12 cellular contexts compared by ENCODE assay signal in genomic region chr9:86368871-86369521, GRCh38. TPM values are rescaled to one million over a fixed set of nuclear protein-coding genes. Genes with fewer than 3 reads are reported as not detected.
DNase-seq lines count a peak whose midpoint lies in the region; ATAC-seq, FAIRE-seq and TF ChIP-seq lines count a peak whose summit lies in the region.
"Had no signal": no experiment of that assay in that cellular context is flagged by ENCODE, and none has a peak within 500 bp of the region (broad histone marks: within the 10 kb centered on the region; RNA-seq: fewer than 3 reads in every experiment).

No MANE protein-coding gene starts in this region.

- no peak overlapping the region for H3K18ac ChIP-seq in IMR-90 (ENCODE audit: low read depth, low read length)

- POLR2A ChIA-PET in IMR-90 (lab: Charles Lee; ENCODE audit: unreplicated experiment) = no interaction called here
- POLR2A ChIA-PET in K562 (lab: Yijun Ruan, JAX) = interaction anchor here (1.6 kb wide), 1 partner anchor 9 kb away, joined by 3 read pairs; no protein-coding TSS in a partner anchor

- H3K9me3 ChIP-seq in IMR-90 (ENCODE audit: control insufficient read depth, insufficient read depth, low read length) = peaks cover 17% of the 10 kb centered on the region
- no peaks in the 10 kb centered on the region for H3K9me3 ChIP-seq in K562 (replicated peaks; ENCODE audit: control insufficient read depth, insufficient read depth, low read depth, low read length)
- H3K9me3 ChIP-seq in psoas muscle = peaks cover 10% of the 10 kb centered on the region

- CTCF ChIA-PET in IMR-90 (lab: Yijun Ruan, JAX) = no interaction called here
- CTCF ChIA-PET in K562 (lab: Yijun Ruan, JAX; ENCODE audit: low intra/inter-chr PET ratio) = no interaction called here

- no peak for TF ChIP-seq CTCF in IMR-90 (conservative IDR thresholded peaks at IDR 0.05; ENCODE audit: low read depth, low read length)
- no peak for TF ChIP-seq CTCF in K562 (IDR thresholded peaks at IDR 0.05 in 2 of 3, conservative IDR thresholded peaks at IDR 0.05 in 1 of 3; ENCODE audit: insufficient read depth in 2 of 3, low read depth in 1 of 3, low read length in 3 of 3)
- no peak for TF ChIP-seq CTCF in psoas muscle (IDR thresholded peaks at IDR 0.05)

- H3K27ac ChIP-seq in ACC112 (ENCODE audit: low read depth, low read length) (peak overlapping the region; percentile 95), IMR-90 (ENCODE audit: insufficient read depth, low read length) (no peak overlapping the region), K562 (ENCODE audit: extremely low read depth, low read depth, low read length) (no peak overlapping the region), psoas muscle (no peak overlapping the region)
- H3K27ac ChIP-seq: parathyroid adenoma had no signal

- H2AK5ac ChIP-seq in IMR-90 (ENCODE audit: low read depth, low read length) = no peak overlapping the region

- no peaks in the 10 kb centered on the region for H3K79me2 ChIP-seq in ACC112 (ENCODE audit: control insufficient read depth, insufficient read depth, low read length, unreplicated experiment)
- no peaks in the 10 kb centered on the region for H3K79me2 ChIP-seq in K562 (ENCODE audit: control insufficient read depth, insufficient read depth, low read length)
- H3K79me2 ChIP-seq: parathyroid adenoma had no signal

- no peak for FAIRE-seq in K562 (lab: Jason Lieb, UNC)
- FAIRE-seq: colon had no signal

- no peak overlapping the region for H3K4me2 ChIP-seq in IMR-90 (ENCODE audit: low read depth, low read length)
- H3K4me2 ChIP-seq in K562 (ENCODE audit: insufficient read depth, low read length) = no peak overlapping the region

- H2AFZ ChIP-seq in ACC112 (ENCODE audit: low read length, unreplicated experiment) = no peak overlapping the region
- H2AFZ ChIP-seq in IMR-90 (replicated peaks; ENCODE audit: low read length, poor library complexity) = no peak overlapping the region
- no peak overlapping the region for H2AFZ ChIP-seq in K562 (ENCODE audit: low read depth, low read length)
- H2AFZ ChIP-seq: parathyroid adenoma had no signal

- intact Hi-C loops in IMR-90 (cut with micrococcal nuclease) (no loop called here), K562 (cut with micrococcal nuclease) (no loop called here), psoas muscle (cut with DNase I) (no loop called here)

- no peak overlapping the region for H3K4ac ChIP-seq in IMR-90 (ENCODE audit: low read depth, low read length)

- H4K8ac ChIP-seq in IMR-90 (ENCODE audit: low read depth in 2 of 2, low read length in 2 of 2) = no peak overlapping the region

- H2BK20ac ChIP-seq in IMR-90 (ENCODE audit: low read depth, low read length) = no peak overlapping the region

- no peak overlapping the region for H3K56ac ChIP-seq in IMR-90 (ENCODE audit: extremely low read depth, insufficient read depth, low read length)

- no peak overlapping the region for H2BK120ac ChIP-seq in IMR-90 (ENCODE audit: low read depth, low read length)

- no peaks in the 10 kb centered on the region for H3K79me1 ChIP-seq in IMR-90 (ENCODE audit: low read depth in 1 of 2, low read length in 2 of 2)

- no peak for TF ChIP-seq POLR2A in IMR-90 (IDR thresholded peaks at IDR 0.05; ENCODE audit: low read depth, low read length)
- no peak for TF ChIP-seq POLR2A in K562 (conservative IDR thresholded peaks at IDR 0.05)

- no peak overlapping the region for H2BK15ac ChIP-seq in IMR-90 (ENCODE audit: low read depth, low read length)

- H4K20me1 ChIP-seq in IMR-90 (ENCODE audit: insufficient read depth, low read length) (no peaks in the 10 kb centered on the region), K562 (replicated peaks; ENCODE audit: control insufficient read depth, insufficient read depth, low read length) (no peaks in the 10 kb centered on the region)

- peak overlapping the region; percentile 51; the same call in 1 of the 2 replicates for H3K4me3 ChIP-seq in ACC112 (ENCODE audit: low read depth, low read length)
- no peak overlapping the region for H3K4me3 ChIP-seq in IMR-90 (ENCODE audit: insufficient read depth, low read depth, low read length)
- H3K4me3 ChIP-seq in K562 = no peak overlapping the region
- H3K4me3 ChIP-seq in psoas muscle = no peak overlapping the region

- no peak overlapping the region for H2AK9ac ChIP-seq in IMR-90 (replicated peaks; ENCODE audit: low read depth, low read length, poor library complexity)

- no peak overlapping the region for H3K23ac ChIP-seq in IMR-90 (ENCODE audit: low read depth, low read length)

- BruUV-seq in IMR-90 (replicated peaks; lab: Mats Ljungman, UMichigan) (no TSS peak), K562 (replicated peaks; lab: Mats Ljungman, UMichigan) (no TSS peak)

- H3K9me1 ChIP-seq in IMR-90 (ENCODE audit: insufficient read depth, low read length) (no peaks in the 10 kb centered on the region), K562 (ENCODE audit: control insufficient read depth, insufficient read depth, low read length) (no peaks in the 10 kb centered on the region)

- no peak for TF ChIP-seq EP300 in K562 (IDR thresholded peaks at IDR 0.05; ENCODE audit: low read length)

- no peaks in the 10 kb centered on the region for H3K27me3 ChIP-seq in ACC112 (ENCODE audit: insufficient read depth, low read length)
- H3K27me3 ChIP-seq in IMR-90 (ENCODE audit: control insufficient read depth, insufficient read depth, low read length) = no peaks in the 10 kb centered on the region
- no peaks in the 10 kb centered on the region for H3K27me3 ChIP-seq in K562 (ENCODE audit: control insufficient read depth in 2 of 2, insufficient read depth in 2 of 2, low read length in 2 of 2)
- no peaks in the 10 kb centered on the region for H3K27me3 ChIP-seq in psoas muscle (ENCODE audit: insufficient read depth in 3 of 3, low read length in 2 of 3)

- no peak overlapping the region for H3K14ac ChIP-seq in IMR-90 (replicated peaks; ENCODE audit: low read depth, low read length)

- dilution Hi-C loops in IMR-90 (cut with HindIII; ENCODE audit: low sequenced_read_pairs, unreplicated experiment) = no loop called here

- H3K4me1 ChIP-seq in ACC112 (ENCODE audit: control insufficient read depth, insufficient read depth, low read length, unreplicated experiment) (peaks cover 19% of the 10 kb centered on the region), IMR-90 (ENCODE audit: control insufficient read depth, insufficient read depth, low read length) (no peaks in the 10 kb centered on the region), K562 (replicated peaks in 1 of 2; ENCODE audit: control insufficient read depth in 2 of 2, insufficient read depth in 2 of 2, low read length in 2 of 2) (no peaks in the 10 kb centered on the region), psoas muscle (no peaks in the 10 kb centered on the region)
- H3K4me1 ChIP-seq: parathyroid adenoma had no signal

- H3K9ac ChIP-seq in IMR-90 (ENCODE audit: low read depth, low read length) = no peak overlapping the region
- no peak overlapping the region for H3K9ac ChIP-seq in K562 (ENCODE audit: insufficient read depth in 1 of 2, low read depth in 2 of 2, low read length in 2 of 2)
- H3K9ac ChIP-seq: parathyroid adenoma had no signal

- in situ Hi-C loops in IMR-90 (cut with MboI; ENCODE audit: low sequenced_read_pairs) = no loop called here
- in situ Hi-C loops in K562 (cut with MboI) = no loop called here

- H2BK5ac ChIP-seq in IMR-90 (ENCODE audit: low read depth, low read length, poor library complexity, severe bottlenecking) = peak overlapping the region; percentile 30

- peak; percentile 78 for ATAC-seq in IMR-90 (ENCODE audit: low read depth)
- no peak for ATAC-seq in K562
- ATAC-seq in left lobe of liver = peak; percentile 74
- ATAC-seq in HG03097 (IDR thresholded peaks at IDR 0.05; ENCODE audit: low FRiP score, unreplicated experiment) = no peak
- no peak for ATAC-seq in psoas muscle
- no peak for ATAC-seq in GM21360 (IDR thresholded peaks at IDR 0.05; ENCODE audit: unreplicated experiment)
- ATAC-seq in HG02885 (IDR thresholded peaks at IDR 0.05; ENCODE audit: poor library complexity, unreplicated experiment) = no peak

- H4K5ac ChIP-seq in IMR-90 (ENCODE audit: low read depth, low read length) = no peak overlapping the region

- WGBS in IMR-90 (ENCODE audit: extremely low coverage in 2 of 2, insufficient read length in 1 of 2), 2 experiments = no CpG with 5 or more reads among the region's 3 CpGs
- 3% methylated on average over 3 of the region's 3 CpGs for WGBS in K562 (ENCODE audit: insufficient coverage, low coverage, missing lambda C conversion rate)
- WGBS in psoas muscle, 3 donors = 76 to 83% (median 77%) methylated on average over 3 of the region's 3 CpGs

- no peaks in the 10 kb centered on the region for H3K36me3 ChIP-seq in ACC112 (ENCODE audit: insufficient read depth, low read length)
- no peaks in the 10 kb centered on the region for H3K36me3 ChIP-seq in IMR-90 (ENCODE audit: control insufficient read depth, insufficient read depth, low read length)
- no peaks in the 10 kb centered on the region for H3K36me3 ChIP-seq in K562 (ENCODE audit: control insufficient read depth, insufficient read depth, low read length)
- no peaks in the 10 kb centered on the region for H3K36me3 ChIP-seq in psoas muscle (ENCODE audit: insufficient read depth in 1 of 2, low read depth in 1 of 2)

- no peak overlapping the region for H4K91ac ChIP-seq in IMR-90 (ENCODE audit: insufficient read depth, low read depth, low read length)

- TF ChIP-seq RAD21 in IMR-90 (IDR thresholded peaks at IDR 0.05; ENCODE audit: low read length) = no peak
- no peak for TF ChIP-seq RAD21 in K562 (CRISPR knock-in tag; conservative IDR thresholded peaks at IDR 0.05 in 1 of 2, IDR thresholded peaks at IDR 0.05 in 1 of 2)

- DNase-seq in IMR-90 (peak; percentile 83), K562 (ENCODE audit: extremely low read depth in 1 of 4, low spot score in 3 of 4) (no peak), left lobe of liver (ENCODE audit: low spot score) (no peak), psoas muscle (no peak)
- DNase-seq: activated T-cell treated with anti-CD3 and anti-CD28 coated beads, Interleukin-2, amount 50 U/mL, for 1 hour; NCI-H526 treated with DMSO at 0.1 percent for 48 hours had no signal

RNA-seq across cellular contexts. Expression of gene TUT7, which starts 14.8 kb away (rescaled TPM):
- total RNA-seq in IMR-90 (2012; rRNA removed) (33.3 and 58.3 TPM in 2 replicates), K562 (2014; rRNA removed) (14.2 and 15.3 TPM in 2 replicates), K562 (2014; rRNA removed; fragmentation: Illumina TruSeq; extraction: Trizol) (22.2 and 26.9 TPM in 2 replicates), K562 (2015; rRNA removed; fragmentation: Illumina TruSeq; extraction: Trizol) (24.2 and 26.2 TPM in 2 replicates), K562 (2021) (13.8 and 15.0 TPM in 2 replicates), left lobe of liver (37.3 TPM), psoas muscle (10 to 100 TPM; 13.5 to 21.3 (median 18.2) TPM)
- polyA plus RNA-seq in IMR-90 (2012; rRNA removed) (13.3 and 14.4 TPM in 2 replicates), K562 (2011; rRNA removed) (20.0 TPM in 2 replicates), K562 (2014; fragmentation: Illumina TruSeq; extraction: Trizol) (18.8 and 23.7 TPM in 2 replicates), K562 (2014; fragmentation: Nextera tagmentation; extraction: Ambion mirVana) (1 to 10 TPM; 5.9 to 9.3 TPM), K562 (2014; rRNA removed) (12.6 and 15.2 TPM in 2 replicates), psoas muscle (10 to 100 TPM in 2 of 3 donors, 1 to 10 TPM in 1; 9.4 to 15.5 (median 12.7) TPM)
- 1.1 and 3.5 TPM in 2 replicates for polyA plus RNA-seq in IMR-90 (2012; cell fraction: cytosol; rRNA removed)
- 1.2 and 18.6 TPM in 2 replicates for polyA plus RNA-seq in IMR-90 (2012; cell fraction: nucleus; rRNA removed; ENCODE audit: low replicate concordance)
- 41.3 and 144 TPM in 2 replicates for total RNA-seq in K562 (2011; cell fraction: chromatin; rRNA removed; ENCODE audit: low replicate concordance)
- 20.3 and 27.2 TPM in 2 replicates for total RNA-seq in K562 (2011; cell fraction: nucleolus; rRNA removed)
- total RNA-seq in K562 (2011; cell fraction: nucleoplasm; rRNA removed) = 50.5 and 62.4 TPM in 2 replicates
- 2.2 and 8.3 TPM in 2 replicates for polyA plus RNA-seq in K562 (2011; cell fraction: cytosol; rRNA removed)
- polyA plus RNA-seq in K562 (2011; cell fraction: nucleus; rRNA removed) = 17.2 and 29.0 TPM in 2 replicates
- polyA plus RNA-seq in K562 (2012) = 10.7 and 12.9 TPM in 2 replicates
- 81.7 and 94.8 TPM in 2 replicates for polyA minus RNA-seq in K562 (2011; rRNA and poly(A)+ RNA removed)
- polyA minus RNA-seq in K562 (2011; cell fraction: cytosol; rRNA and poly(A)+ RNA removed) = 18.1 and 22.7 TPM in 2 replicates
- 37.7 and 74.2 TPM in 2 replicates for polyA minus RNA-seq in K562 (2011; cell fraction: nucleus; rRNA and poly(A)+ RNA removed)

Comparison
In these comparisons a context has a peak if more than half of its experiments do, and no peak if none do; other contexts are left out.
1. ATAC-seq: peak in IMR-90 (single experiment) and left lobe of liver (single experiment); none in K562 (single experiment), HG03097 (single experiment), psoas muscle (0 of 4), GM21360 (single experiment) and HG02885 (single experiment).